34 cellular contexts compared by ENCODE assay signal in the genomic region with DNA sequence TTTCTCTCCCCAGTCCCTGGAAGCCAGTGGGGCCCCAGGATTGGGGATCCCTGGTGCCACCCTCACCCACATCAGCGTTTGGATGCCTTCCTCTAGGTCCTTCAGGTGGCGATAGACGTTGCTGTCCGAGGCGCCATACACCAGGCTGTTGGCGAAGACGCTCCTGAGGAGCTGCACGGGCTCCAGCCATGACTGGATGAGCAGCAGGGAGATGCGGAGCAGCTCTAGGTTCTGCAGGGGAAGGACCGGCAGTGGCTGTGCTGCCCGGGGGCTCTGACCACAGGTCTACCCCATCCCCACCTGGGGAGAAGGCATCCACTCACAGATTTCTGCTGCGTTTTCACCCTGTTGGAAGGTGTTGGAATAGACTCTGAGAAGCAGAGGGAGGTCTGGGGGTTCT. TPM values are rescaled to one million over a fixed set of nuclear protein-coding genes. Genes with fewer than 3 reads are reported as not detected.
"Had no signal": no experiment of that assay in that cellular context is flagged by ENCODE, and none has a peak within 500 bp of the region (broad histone marks: within the 10 kb centered on the region; RNA-seq: fewer than 3 reads in every experiment).

No MANE protein-coding gene starts in this region.

- H3K4me1 ChIP-seq: gastrocnemius medialis, left lung, sigmoid colon, stomach, thyroid gland, vagina had no signal

- H3K4me3 Mint-ChIP-seq: naive thymus-derived CD4-positive, alpha-beta T cell; nephron; stimulated activated effector memory CD8-positive, alpha-beta T cell treated with anti-CD3 and anti-CD28 coated beads, Interleukin-12 subunit alpha, Interleukin-12 subunit beta, amount 100 ng/mL, for 72 hours had no signal

- H3K4me1 Mint-ChIP-seq: nephron had no signal

- H3K36me3 ChIP-seq: gastrocnemius medialis, left lung, ovary, sigmoid colon, stomach, thyroid gland, vagina had no signal

- H3K9me3 Mint-ChIP-seq: naive thymus-derived CD4-positive, alpha-beta T cell; nephron; stimulated activated effector memory CD8-positive, alpha-beta T cell treated with anti-CD3 and anti-CD28 coated beads, Interleukin-12 subunit alpha, Interleukin-12 subunit beta, amount 100 ng/mL, for 72 hours had no signal

- ATAC-seq: esophagus mucosa; gastrocnemius medialis; left cardiac atrium; left lung; naive thymus-derived CD4-positive, alpha-beta T cell; right cardiac atrium; stimulated activated effector memory CD8-positive, alpha-beta T cell treated with anti-CD3 and anti-CD28 coated beads, Interleukin-12 subunit alpha, Interleukin-12 subunit beta, amount 100 ng/mL, for 72 hours had no signal

- H3K27me3 ChIP-seq: gastrocnemius medialis, left lung, ovary, thyroid gland, vagina had no signal

- H3K27ac Mint-ChIP-seq: naive thymus-derived CD4-positive, alpha-beta T cell; nephron; stimulated activated effector memory CD8-positive, alpha-beta T cell treated with anti-CD3 and anti-CD28 coated beads, Interleukin-12 subunit alpha, Interleukin-12 subunit beta, amount 100 ng/mL, for 72 hours had no signal

- DNase-seq: cortex of kidney; foreskin fibroblast; head of caudate nucleus; left cardiac atrium; left lung; midbrain; naive thymus-derived CD4-positive, alpha-beta T cell; occipital lobe; ovary; psoas muscle; right cardiac atrium; sigmoid colon; stimulated activated CD4-positive, alpha-beta T cell treated with anti-CD3 and anti-CD28 coated beads, Interleukin-2, amount 100 ng/mL, for 24 hours; stimulated activated CD4-positive, alpha-beta T cell treated with anti-CD3 and anti-CD28 coated beads, Interleukin-4, amount 100 ng/mL, for 24 hours; stimulated activated naive CD4-positive, alpha-beta T cell treated with Interleukin-2 at 50 U/mL for 16 hours; stomach; thyroid gland had no signal

- H3K27ac ChIP-seq: epithelial cell of prostate, gastrocnemius medialis, left lung, ovary, psoas muscle, sigmoid colon, stomach, thyroid gland, vagina had no signal

- H3K9me3 ChIP-seq: gastrocnemius medialis, left lung, ovary, psoas muscle, sigmoid colon, stomach, thyroid gland, vagina had no signal

- H3K36me3 Mint-ChIP-seq: naive thymus-derived CD4-positive, alpha-beta T cell; stimulated activated effector memory CD8-positive, alpha-beta T cell treated with anti-CD3 and anti-CD28 coated beads, Interleukin-12 subunit alpha, Interleukin-12 subunit beta, amount 100 ng/mL, for 72 hours had no signal

- H3K4me3 ChIP-seq: gastrocnemius medialis, left lung, ovary, psoas muscle, sigmoid colon, stomach, thyroid gland, vagina had no signal

RNA-seq across cellular contexts. Expression of a gene that starts 1.0 kb away (rescaled TPM):
- total RNA-seq: dermis microvascular lymphatic vessel endothelial cell; esophagus mucosa; gastrocnemius medialis; glomerular endothelial cell; kidney epithelial cell; left cardiac atrium; left lung; lower leg skin; lung microvascular endothelial cell; mucosa of gallbladder; naive thymus-derived CD4-positive, alpha-beta T cell; occipital lobe; ovary; psoas muscle; renal cortical epithelial cell; right cardiac atrium; sigmoid colon; skeletal muscle tissue; stomach; subcutaneous adipose tissue; temporal lobe; thyroid gland; ureter; vagina had no signal
- polyA plus RNA-seq: naive thymus-derived CD4-positive, alpha-beta T cell; ovary; psoas muscle; right cardiac atrium; sigmoid colon; stomach had no signal

RNA-seq across cellular contexts. Expression of a gene that starts 7.2 kb away (rescaled TPM):
- total RNA-seq: dermis microvascular lymphatic vessel endothelial cell, esophagus mucosa, gastrocnemius medialis, glomerular endothelial cell, kidney epithelial cell, left cardiac atrium, left lung, lower leg skin, lung microvascular endothelial cell, mucosa of gallbladder, occipital lobe, ovary, psoas muscle, renal cortical epithelial cell, right cardiac atrium, sigmoid colon, skeletal muscle tissue, stomach, subcutaneous adipose tissue, temporal lobe, thyroid gland, ureter, vagina had no signal
- polyA plus RNA-seq: naive thymus-derived CD4-positive, alpha-beta T cell; ovary; psoas muscle; right cardiac atrium; sigmoid colon; stomach had no signal

RNA-seq across cellular contexts. Expression of a gene that starts 15.7 kb away (rescaled TPM):
- total RNA-seq: dermis microvascular lymphatic vessel endothelial cell, esophagus mucosa, gastrocnemius medialis, glomerular endothelial cell, kidney epithelial cell, left cardiac atrium, left lung, lower leg skin, lung microvascular endothelial cell, mucosa of gallbladder, occipital lobe, ovary, psoas muscle, renal cortical epithelial cell, right cardiac atrium, sigmoid colon, skeletal muscle tissue, stomach, subcutaneous adipose tissue, temporal lobe, thyroid gland, ureter, vagina had no signal
- polyA plus RNA-seq: naive thymus-derived CD4-positive, alpha-beta T cell; ovary; psoas muscle; right cardiac atrium; sigmoid colon; stomach had no signal

RNA-seq across cellular contexts. Expression of a gene that starts 30.4 kb away (rescaled TPM):
- total RNA-seq: dermis microvascular lymphatic vessel endothelial cell; esophagus mucosa; gastrocnemius medialis; glomerular endothelial cell; kidney epithelial cell; left cardiac atrium; left lung; lower leg skin; lung microvascular endothelial cell; mucosa of gallbladder; naive thymus-derived CD4-positive, alpha-beta T cell; occipital lobe; ovary; psoas muscle; renal cortical epithelial cell; right cardiac atrium; sigmoid colon; skeletal muscle tissue; stomach; subcutaneous adipose tissue; temporal lobe; thyroid gland; ureter; vagina had no signal
- polyA plus RNA-seq: naive thymus-derived CD4-positive, alpha-beta T cell; ovary; psoas muscle; right cardiac atrium; sigmoid colon; stomach had no signal

RNA-seq across cellular contexts. Expression of a gene that starts 37.9 kb away (rescaled TPM):
- total RNA-seq: dermis microvascular lymphatic vessel endothelial cell, esophagus mucosa, gastrocnemius medialis, glomerular endothelial cell, kidney epithelial cell, left cardiac atrium, left lung, lower leg skin, lung microvascular endothelial cell, mucosa of gallbladder, occipital lobe, ovary, psoas muscle, renal cortical epithelial cell, right cardiac atrium, sigmoid colon, skeletal muscle tissue, stomach, subcutaneous adipose tissue, temporal lobe, thyroid gland, ureter, vagina had no signal
- polyA plus RNA-seq: naive thymus-derived CD4-positive, alpha-beta T cell; ovary; psoas muscle; right cardiac atrium; stomach had no signal
